28 cellular contexts compared by ENCODE assay signal in the genomic region with DNA sequence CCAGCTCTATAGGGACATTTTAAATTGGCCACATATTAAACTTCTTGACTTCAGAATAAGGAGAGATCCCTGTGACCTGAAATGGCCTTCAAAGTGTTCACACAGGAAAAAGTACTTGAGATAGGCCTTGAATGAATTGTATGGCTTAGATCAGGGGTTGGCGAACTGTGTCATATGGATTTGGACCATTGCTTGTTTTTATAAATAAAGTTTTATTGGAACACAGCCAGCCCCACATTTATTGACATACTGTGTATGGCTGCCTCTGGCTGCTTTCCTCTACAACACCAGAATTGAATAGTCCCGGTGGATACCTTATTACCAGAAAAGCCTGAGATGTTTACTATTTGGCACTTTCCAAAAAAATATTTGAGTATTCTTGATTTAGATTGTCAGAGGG. TPM values are rescaled to one million over a fixed set of nuclear protein-coding genes. Genes with fewer than 3 reads are reported as not detected.
DNase-seq lines count a peak whose midpoint lies in the region; ATAC-seq and TF ChIP-seq lines count a peak whose summit lies in the region.
"Had no signal": no experiment of that assay in that cellular context is flagged by ENCODE, and none has a peak within 500 bp of the region (broad histone marks: within the 10 kb centered on the region; RNA-seq: fewer than 3 reads in every experiment).

No MANE protein-coding gene starts in this region.

- no peak for TF ChIP-seq CTCF in spleen (IDR thresholded peaks at IDR 0.05 in 8 of 11, conservative IDR thresholded peaks at IDR 0.05 in 3 of 11)

- CTCF ChIA-PET in T-cell (lab: Charles Lee), result interaction anchor here in 1 of 2 donors (0.6 kb wide), 1 partner anchor 36 kb away, joined by 4 read pairs; no protein-coding TSS in a partner anchor

- H3K27ac Mint-ChIP-seq in activated T-cell treated with anti-CD3 and anti-CD28 coated beads, Interleukin-2, amount 50 U/mL, for 72 hours, result peak overlapping the region; percentile 77
- H3K27ac Mint-ChIP-seq in CD4-positive, CD25-positive, alpha-beta regulatory T cell, result peak overlapping the region in 2 of 3 donors; percentile 43 to 48
- H3K27ac Mint-ChIP-seq in naive thymus-derived CD8-positive, alpha-beta T cell, result peak overlapping the region in 7 of 10 donors; percentile 1 to 87 (median 30)
- peak overlapping the region in 1 of 2 donors; percentile 1 for H3K27ac Mint-ChIP-seq in T-cell

- H3K27ac ChIP-seq in CD4-positive, CD25-positive, alpha-beta regulatory T cell (ENCODE audit: insufficient read depth, low read length, poor library complexity, severe bottlenecking), result no peak overlapping the region
- H3K27ac ChIP-seq in spleen, result peak overlapping the region in 1 of 8 donors; percentile 20
- H3K27ac ChIP-seq: PC-9, SJCRH30 had no signal

- WGBS in spleen, 5 donors, result 83 to 96% (median 88%) methylated on average over 2 of the region's 2 CpGs

- no peaks in the 10 kb centered on the region for H3K27me3 ChIP-seq in CD4-positive, CD25-positive, alpha-beta regulatory T cell (ENCODE audit: control insufficient read depth, insufficient read depth, low read length)
- no peaks in the 10 kb centered on the region for H3K27me3 ChIP-seq in spleen (replicated peaks in 1 of 7)
- H3K27me3 ChIP-seq: SJCRH30 had no signal

- no peaks in the 10 kb centered on the region for H3K9me3 Mint-ChIP-seq in activated T-cell treated with anti-CD3 and anti-CD28 coated beads, Interleukin-2, amount 50 U/mL, for 72 hours
- no peaks in the 10 kb centered on the region for H3K9me3 Mint-ChIP-seq in CD4-positive, CD25-positive, alpha-beta regulatory T cell
- H3K9me3 Mint-ChIP-seq in naive thymus-derived CD8-positive, alpha-beta T cell, result no peaks in the 10 kb centered on the region
- H3K9me3 Mint-ChIP-seq in T-cell, result no peaks in the 10 kb centered on the region

- H3K4me3 Mint-ChIP-seq in activated T-cell treated with anti-CD3 and anti-CD28 coated beads, Interleukin-2, amount 50 U/mL, for 72 hours, result no peak overlapping the region
- peak overlapping the region in 2 of 4 donors; percentile 12 to 42 for H3K4me3 Mint-ChIP-seq in CD4-positive, CD25-positive, alpha-beta regulatory T cell
- H3K4me3 Mint-ChIP-seq in naive thymus-derived CD8-positive, alpha-beta T cell, result peak overlapping the region in 1 of 10 donors; percentile 4
- no peak overlapping the region for H3K4me3 Mint-ChIP-seq in T-cell

- intact Hi-C loops in spleen (cut with DNase I; ENCODE audit: low total_unique reads), result no loop called here

- no peak for ATAC-seq in activated T-cell treated with anti-CD3 and anti-CD28 coated beads, Interleukin-2, amount 50 U/mL, for 72 hours (replicated peaks in 1 of 2)
- ATAC-seq in CD4-positive, CD25-positive, alpha-beta regulatory T cell (ENCODE audit: low read depth in 2 of 2), result no peak
- no peak for ATAC-seq in naive thymus-derived CD8-positive, alpha-beta T cell
- ATAC-seq in T-cell (replicated peaks in 1 of 4) (no peak), GM21737 (IDR thresholded peaks at IDR 0.05; ENCODE audit: unreplicated experiment) (no peak)
- ATAC-seq: Right ventricle myocardium inferior had no signal

- POLR2A ChIA-PET in naive thymus-derived CD8-positive, alpha-beta T cell (lab: Charles Lee), result no interaction called here
- POLR2A ChIA-PET in T-cell (lab: Charles Lee), result no interaction called here

- peaks cover 24% of the 10 kb centered on the region for H3K4me1 ChIP-seq in CD4-positive, CD25-positive, alpha-beta regulatory T cell (ENCODE audit: control insufficient read depth, insufficient read depth, low read length, poor library complexity, severe bottlenecking)
- peaks cover 10 to 74% (median 33%) of the 10 kb centered on the region in 6 donors for H3K4me1 ChIP-seq in spleen
- H3K4me1 ChIP-seq: SJCRH30 had no signal

- H3K36me3 Mint-ChIP-seq in activated T-cell treated with anti-CD3 and anti-CD28 coated beads, Interleukin-2, amount 50 U/mL, for 72 hours (ENCODE audit: insufficient read depth in 2 of 2), result peaks cover 18 to 29% of the 10 kb centered on the region in 2 donors
- peaks cover 28% of the 10 kb centered on the region for H3K36me3 Mint-ChIP-seq in CD4-positive, CD25-positive, alpha-beta regulatory T cell
- peaks cover 10 to 45% (median 34%) of the 10 kb centered on the region in 3 donors for H3K36me3 Mint-ChIP-seq in naive thymus-derived CD8-positive, alpha-beta T cell
- peaks cover 30% of the 10 kb centered on the region for H3K36me3 Mint-ChIP-seq in T-cell

- no peaks in the 10 kb centered on the region for H3K27me3 Mint-ChIP-seq in activated T-cell treated with anti-CD3 and anti-CD28 coated beads, Interleukin-2, amount 50 U/mL, for 72 hours (ENCODE audit: low read depth)
- H3K27me3 Mint-ChIP-seq in CD4-positive, CD25-positive, alpha-beta regulatory T cell, result peaks cover 9% of the 10 kb centered on the region
- H3K27me3 Mint-ChIP-seq in naive thymus-derived CD8-positive, alpha-beta T cell, result no peaks in the 10 kb centered on the region
- no peaks in the 10 kb centered on the region for H3K27me3 Mint-ChIP-seq in T-cell

- no peak for TF ChIP-seq POLR2A in spleen (IDR thresholded peaks at IDR 0.05)

- no peaks in the 10 kb centered on the region for H3K9me3 ChIP-seq in CD4-positive, CD25-positive, alpha-beta regulatory T cell (ENCODE audit: control insufficient read depth in 2 of 2, low read length in 2 of 2)
- H3K9me3 ChIP-seq in spleen, result no peaks in the 10 kb centered on the region
- H3K9me3 ChIP-seq: SJCRH30 had no signal

- peaks cover 54% of the 10 kb centered on the region for H3K36me3 ChIP-seq in CD4-positive, CD25-positive, alpha-beta regulatory T cell (ENCODE audit: control insufficient read depth, insufficient read depth, low read length)
- peaks cover 2 to 70% (median 53%) of the 10 kb centered on the region in 6 donors for H3K36me3 ChIP-seq in spleen

- no peak for DNase-seq in activated T-cell treated with anti-CD3 and anti-CD28 coated beads, Interleukin-2, amount 50 U/mL, for 72 hours
- no peak for DNase-seq in activated T-cell treated with anti-CD3 and anti-CD28 coated beads, Interleukin-2, amount 50 U/mL, for 48 hours
- DNase-seq in CD4-positive, CD25-positive, alpha-beta regulatory T cell, result no peak
- peak; percentile 13 for DNase-seq in NAMALWA (ENCODE audit: low spot score)
- no peak for DNase-seq in naive thymus-derived CD8-positive, alpha-beta T cell
- DNase-seq in T-cell, result no peak
- no peak for DNase-seq in spleen
- DNase-seq: 8988T, ACHN, DMS 273 treated with DMSO at 0.1 percent for 48 hours, DMS79, EL, GDM1, HCEC 1CT, IMR-90, NCI-H1092, NCI-H1417 treated with DMSO at 0.1 percent for 48 hours, NCI-H1694 treated with DMSO at 0.1 percent for 48 hours, NCI-H2081, NCI-H2227 treated with DMSO at 0.1 percent for 48 hours, NCI-H526 treated with DMSO at 0.1 percent for 48 hours, PC-9, SJCRH30 had no signal

- H3K4me3 ChIP-seq in CD4-positive, CD25-positive, alpha-beta regulatory T cell (ENCODE audit: low read depth, low read length), result no peak overlapping the region
- no peak overlapping the region for H3K4me3 ChIP-seq in spleen
- H3K4me3 ChIP-seq: PC-9, SJCRH30 had no signal

- H3K4me1 Mint-ChIP-seq in activated T-cell treated with anti-CD3 and anti-CD28 coated beads, Interleukin-2, amount 50 U/mL, for 72 hours (ENCODE audit: low read depth), result peaks cover 30% of the 10 kb centered on the region
- H3K4me1 Mint-ChIP-seq in CD4-positive, CD25-positive, alpha-beta regulatory T cell, result peaks cover 18 to 56% (median 35%) of the 10 kb centered on the region in 4 donors
- peaks cover 4 to 35% (median 33%) of the 10 kb centered on the region in 4 donors for H3K4me1 Mint-ChIP-seq in naive thymus-derived CD8-positive, alpha-beta T cell
- H3K4me1 Mint-ChIP-seq in T-cell, result peaks cover 43 to 49% (median 43%) of the 10 kb centered on the region in 3 donors

RNA-seq across cellular contexts. Expression of a gene that starts 4.0 kb away (rescaled TPM):
- total RNA-seq in activated T-cell treated with anti-CD3 and anti-CD28 coated beads, Interleukin-2, amount 50 U/mL, for 72 hours, result 10 to 100 TPM; 42.8 to 45.4 TPM
- 72.0 TPM for total RNA-seq in CD4-positive, CD25-positive, alpha-beta regulatory T cell
- polyA plus RNA-seq in CD4-positive, CD25-positive, alpha-beta regulatory T cell, result 10 to 100 TPM; 20.7 to 24.7 (median 22.5) TPM
- 10 to 100 TPM; 51.3 to 53.3 TPM for total RNA-seq in naive thymus-derived CD8-positive, alpha-beta T cell
- 10 to 100 TPM in 1 of 3 donors, 1 to 10 TPM in 2; 8.6 to 10.2 (median 9.2) TPM for polyA plus RNA-seq in naive thymus-derived CD8-positive, alpha-beta T cell
- total RNA-seq in T-cell, result 10 to 100 TPM; 45.3 to 53.9 (median 52.0) TPM
- total RNA-seq in spleen, result 10 to 100 TPM; 35.5 to 76.6 (median 57.5) TPM
- 10 to 100 TPM; 18.5 to 24.6 (median 20.6) TPM for polyA plus RNA-seq in spleen

RNA-seq across cellular contexts. Expression of a gene that starts 4.1 kb away (rescaled TPM):
- total RNA-seq in activated T-cell treated with anti-CD3 and anti-CD28 coated beads, Interleukin-2, amount 50 U/mL, for 72 hours, result 10 to 100 TPM; 49.5 to 57.1 TPM
- total RNA-seq in CD4-positive, CD25-positive, alpha-beta regulatory T cell, result 54.1 TPM
- 10 to 100 TPM; 35.2 to 44.5 (median 38.6) TPM for polyA plus RNA-seq in CD4-positive, CD25-positive, alpha-beta regulatory T cell
- total RNA-seq in naive thymus-derived CD8-positive, alpha-beta T cell, result 10 to 100 TPM; 62.8 to 62.9 TPM
- polyA plus RNA-seq in naive thymus-derived CD8-positive, alpha-beta T cell, result 10 to 100 TPM; 23.0 to 25.1 (median 23.7) TPM
- total RNA-seq in T-cell, result 10 to 100 TPM; 43.4 to 59.4 (median 52.7) TPM
- 10 to 100 TPM; 42.7 to 57.8 (median 53.0) TPM for total RNA-seq in spleen
- 10 to 100 TPM; 33.0 to 50.3 (median 39.8) TPM for polyA plus RNA-seq in spleen

RNA-seq across cellular contexts. Expression of a gene that starts 20.6 kb away (rescaled TPM):
- not detected for total RNA-seq in activated T-cell treated with anti-CD3 and anti-CD28 coated beads, Interleukin-2, amount 50 U/mL, for 72 hours
- not detected for total RNA-seq in CD4-positive, CD25-positive, alpha-beta regulatory T cell
- not detected for polyA plus RNA-seq in CD4-positive, CD25-positive, alpha-beta regulatory T cell
- total RNA-seq in naive thymus-derived CD8-positive, alpha-beta T cell, result 1 to 10 TPM; 1.0 to 1.4 TPM
- not detected for polyA plus RNA-seq in naive thymus-derived CD8-positive, alpha-beta T cell
- total RNA-seq in T-cell (1 to 10 TPM in 2 of 5 donors, under 1 TPM in 3; 0.58 to 3.3 (median 0.60) TPM), spleen (10 to 100 TPM in 2 of 7 donors, 1 to 10 TPM in 4, under 1 TPM in 1; 0.91 to 19.1 (median 7.0) TPM)
- polyA plus RNA-seq in spleen, result 10 to 100 TPM in 1 of 3 donors, 1 to 10 TPM in 2; 5.5 to 11.3 (median 6.6) TPM
- total RNA-seq: H1, IMR-90, PC-9, Right ventricle myocardium inferior, RPMI7951, SJCRH30 had no signal
- polyA plus RNA-seq: BJ, IMR-90 had no signal
